Comparison of ENCODE assay signal across 8 cellular contexts in genomic region chr3:75668791-75669740, GRCh38. TPM values are rescaled to one million over a fixed set of nuclear protein-coding genes. Genes with fewer than 3 reads are reported as not detected.
DNase-seq lines count a peak whose midpoint lies in the region; ATAC-seq and TF ChIP-seq lines count a peak whose summit lies in the region.
"Not testable (repeated sequence)": the region's sequence is repeated elsewhere in the genome, so short reads cannot be mapped to it uniquely, and the experiment has no call there.

No MANE protein-coding gene starts in this region.

- H3K4me1 ChIP-seq in esophagus squamous epithelium, result peaks cover 0 to 37% (median 10%) of the 10 kb centered on the region in 3 donors
- not testable (repeated sequence) for H3K4me1 ChIP-seq in lower lobe of right lung; skeletal muscle satellite cell (ENCODE audit: control insufficient read depth, insufficient read depth, low read length)
- peaks cover 3 to 17% of the 10 kb centered on the region in 2 donors for H3K4me1 ChIP-seq in thyroid gland

- not testable (repeated sequence) for H3K4me3 Mint-ChIP-seq in activated naive CD8-positive, alpha-beta T cell treated with anti-CD3 and anti-CD28 coated beads, Interleukin-2, amount 10 ng/mL, durations not matched to agents 7 days and 5 days

- H3K4me1 Mint-ChIP-seq in activated naive CD8-positive, alpha-beta T cell treated with anti-CD3 and anti-CD28 coated beads, Interleukin-2, amount 10 ng/mL, durations not matched to agents 7 days and 5 days, result not testable (repeated sequence)

- H3K9me3 ChIP-seq in esophagus squamous epithelium (peaks cover 0 to 37% (median 3%) of the 10 kb centered on the region in 3 donors), skeletal muscle satellite cell (replicated peaks; ENCODE audit: low read length) (peaks cover 12% of the 10 kb centered on the region)
- H3K9me3 ChIP-seq in lower lobe of right lung, thyroid gland: not testable (repeated sequence)

- 53 to 54% methylated on average over 71 to 78 of the region's 84 CpGs for WGBS in esophagus squamous epithelium, 2 donors
- WGBS in thyroid gland, 2 donors, result 54% methylated on average over 81 of the region's 84 CpGs

- POLR2A ChIA-PET in activated naive CD8-positive, alpha-beta T cell treated with anti-CD3 and anti-CD28 coated beads, Interleukin-2, amount 10 ng/mL, durations not matched to agents 7 days and 5 days (lab: Charles Lee), result not testable (repeated sequence)

- H3K4me2 ChIP-seq in skeletal muscle satellite cell (ENCODE audit: low read length), result peak overlapping the region; percentile 90

- H3K9me3 Mint-ChIP-seq in activated naive CD8-positive, alpha-beta T cell treated with anti-CD3 and anti-CD28 coated beads, Interleukin-2, amount 10 ng/mL, durations not matched to agents 7 days and 5 days, result peaks cover 20% of the 10 kb centered on the region

- ATAC-seq in GM18517 (IDR thresholded peaks at IDR 0.05; ENCODE audit: unreplicated experiment) (peak; percentile 72), HG03378 (IDR thresholded peaks at IDR 0.05; ENCODE audit: unreplicated experiment) (peak; percentile 63), lower lobe of right lung (peak; percentile 87)
- not testable (repeated sequence) for ATAC-seq in activated naive CD8-positive, alpha-beta T cell treated with anti-CD3 and anti-CD28 coated beads, Interleukin-2, amount 10 ng/mL, durations not matched to agents 7 days and 5 days (ENCODE audit: low read depth)

- H3K4me3 ChIP-seq in esophagus squamous epithelium (peak overlapping the region; percentile 40 to 64 (median 58)), lower lobe of right lung (peak overlapping the region; percentile 39), skeletal muscle satellite cell (ENCODE audit: low read length) (peak overlapping the region; percentile 56), thyroid gland (replicated peaks in 1 of 3) (peak overlapping the region in 1 of 3 donors; percentile 17)

- not testable (repeated sequence) for H3K27ac Mint-ChIP-seq in activated naive CD8-positive, alpha-beta T cell treated with anti-CD3 and anti-CD28 coated beads, Interleukin-2, amount 10 ng/mL, durations not matched to agents 7 days and 5 days

- not testable (repeated sequence) for TF ChIP-seq POLR2A in esophagus squamous epithelium (IDR thresholded peaks at IDR 0.05); thyroid gland (IDR thresholded peaks at IDR 0.05)

- intact Hi-C loops in esophagus squamous epithelium (cut with DNase I); lower lobe of right lung (cut with DNase I); thyroid gland (cut with DNase I): not testable (repeated sequence)

- peaks cover 0 to 68% (median 0%) of the 10 kb centered on the region in 4 donors for H3K27me3 ChIP-seq in esophagus squamous epithelium
- peaks cover 48% of the 10 kb centered on the region for H3K27me3 ChIP-seq in lower lobe of right lung (ENCODE audit: low read depth)
- H3K27me3 ChIP-seq in skeletal muscle satellite cell (ENCODE audit: control insufficient read depth, insufficient read depth, low read length), result peaks cover 23% of the 10 kb centered on the region
- H3K27me3 ChIP-seq in thyroid gland, result not testable (repeated sequence)

- TF ChIP-seq CTCF in esophagus squamous epithelium (IDR thresholded peaks at IDR 0.05); lower lobe of right lung (IDR thresholded peaks at IDR 0.05); thyroid gland (IDR thresholded peaks at IDR 0.05): not testable (repeated sequence)

- H3K27me3 Mint-ChIP-seq in activated naive CD8-positive, alpha-beta T cell treated with anti-CD3 and anti-CD28 coated beads, Interleukin-2, amount 10 ng/mL, durations not matched to agents 7 days and 5 days, result peaks cover 45% of the 10 kb centered on the region

- H3K36me3 ChIP-seq in esophagus squamous epithelium; lower lobe of right lung; skeletal muscle satellite cell (ENCODE audit: insufficient read depth, low read length); thyroid gland: not testable (repeated sequence)

- H3K36me3 Mint-ChIP-seq in activated naive CD8-positive, alpha-beta T cell treated with anti-CD3 and anti-CD28 coated beads, Interleukin-2, amount 10 ng/mL, durations not matched to agents 7 days and 5 days, result peaks cover 14% of the 10 kb centered on the region

- DNase-seq in activated CD4-positive, alpha-beta T cell treated with anti-CD3 and anti-CD28 coated beads for 48 hours, result peak; percentile 46
- DNase-seq in activated naive CD8-positive, alpha-beta T cell treated with anti-CD3 and anti-CD28 coated beads, Interleukin-2, amount 10 ng/mL, durations not matched to agents 7 days and 5 days, result peak; percentile 61
- DNase-seq in esophagus squamous epithelium (lab: John Stamatoyannopoulos, UW), result not testable (repeated sequence)
- DNase-seq in lower lobe of right lung, result peak; percentile 93
- peak; percentile 41 to 59 for DNase-seq in thyroid gland

- H3K9ac ChIP-seq in skeletal muscle satellite cell (ENCODE audit: low read depth, low read length), result peak overlapping the region; percentile 22

- H3K27ac ChIP-seq in esophagus squamous epithelium, result peak overlapping the region in 3 of 4 donors; percentile 51 to 74 (median 62)
- H3K27ac ChIP-seq in lower lobe of right lung, thyroid gland: not testable (repeated sequence)

RNA-seq across cellular contexts. Expression of gene FRG2C, which starts 4.9 kb away (rescaled TPM):
- total RNA-seq in activated naive CD8-positive, alpha-beta T cell treated with anti-CD3 and anti-CD28 coated beads, Interleukin-2, amount 10 ng/mL, durations not matched to agents 7 days and 5 days, result not detected
- not detected for total RNA-seq in esophagus squamous epithelium
- total RNA-seq in lower lobe of right lung, result not detected
- not detected in 2 replicates for total RNA-seq in skeletal muscle satellite cell (2012; rRNA removed)
- not detected for total RNA-seq in thyroid gland
